8 cellular contexts compared by ENCODE assay signal in the genomic region with DNA sequence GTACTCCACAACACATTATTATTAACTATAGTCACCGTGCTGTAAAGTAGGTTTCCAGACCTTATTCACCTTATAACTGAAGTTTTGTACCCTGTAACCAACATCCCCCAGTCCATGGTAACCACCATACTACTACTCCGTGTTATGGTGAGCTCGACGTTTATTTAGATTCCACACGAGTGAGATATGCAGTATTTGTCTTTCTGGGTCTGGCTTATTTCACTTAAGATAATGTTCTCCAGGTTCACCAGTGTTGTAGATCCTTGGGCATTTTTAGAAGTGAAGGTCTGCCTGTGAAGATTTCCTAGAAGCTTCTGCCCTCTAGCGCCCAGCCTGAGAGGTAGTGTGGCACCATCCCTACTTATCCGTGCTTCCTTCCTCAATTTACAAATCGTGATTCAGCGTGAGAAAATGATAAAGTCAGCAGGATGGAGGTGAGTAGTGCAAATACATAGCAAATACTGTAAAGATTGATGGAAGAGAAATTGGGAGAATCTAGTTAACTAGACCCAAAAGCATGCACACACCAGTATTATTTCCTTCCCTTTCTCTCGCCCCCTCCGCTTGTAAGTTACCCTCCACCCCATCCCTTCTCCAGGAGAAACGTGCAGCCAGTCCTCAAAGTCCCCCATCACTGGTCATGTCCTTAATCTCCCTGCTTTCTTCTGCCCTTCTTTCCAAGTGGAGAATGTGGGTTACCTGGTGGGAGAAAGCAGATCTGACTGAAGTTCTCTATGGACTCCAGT. TPM values are rescaled to one million over a fixed set of nuclear protein-coding genes. Genes with fewer than 3 reads are reported as not detected.
DNase-seq lines count a peak whose midpoint lies in the region; ATAC-seq and TF ChIP-seq lines count a peak whose summit lies in the region.

No MANE protein-coding gene starts in this region.

- no peaks in the 10 kb centered on the region for H3K27me3 Mint-ChIP-seq in brain

- POLR2A ChIA-PET in RWPE1 (lab: Yijun Ruan, JAX; ENCODE audit: low non-redundant PET) = no interaction called here

- peaks cover 6% of the 10 kb centered on the region for H3K4me1 Mint-ChIP-seq in brain

- no peak for ATAC-seq in GM18519 (IDR thresholded peaks at IDR 0.05; ENCODE audit: low FRiP score, unreplicated experiment)

- TF ChIP-seq CTCF in RWPE1 (conservative IDR thresholded peaks at IDR 0.05; ENCODE audit: low read depth) (peak; percentile 72), brain (conservative IDR thresholded peaks at IDR 0.05) (peak; percentile 68 to 78)

- no peaks in the 10 kb centered on the region for H3K36me3 Mint-ChIP-seq in brain

- no peaks in the 10 kb centered on the region for H3K9me3 Mint-ChIP-seq in brain

- H3K27ac Mint-ChIP-seq in brain = peak overlapping the region in 1 of 5 experiments; percentile 25

- H3K4me3 Mint-ChIP-seq in brain = no peak overlapping the region

- H3K27ac ChIP-seq in RWPE1 = no peak overlapping the region

- peak; percentile 33 for DNase-seq in activated CD4-positive, CD25-positive, alpha-beta regulatory T cell treated with anti-CD3 and anti-CD28 coated beads, Interleukin-2, amount 50 U/mL, for 72 hours
- no peak for DNase-seq in activated CD4-positive, CD25-positive, alpha-beta regulatory T cell (lab: John Stamatoyannopoulos, UW)
- DNase-seq in HPDE6-E6E7 (ENCODE audit: extremely low spot score) = peak; percentile 25
- peak; percentile 33 for DNase-seq in RWPE1 (ENCODE audit: low spot score)
- DNase-seq in islet precursor cell = peak; percentile 75
- peak; percentile 45 to 46 for DNase-seq in stimulated activated CD4-positive, alpha-beta T cell treated with anti-CD3 and anti-CD28 coated beads, Interleukin-2, amount 100 ng/mL, for 24 hours

- CTCF ChIA-PET in RWPE1 (lab: Yijun Ruan, JAX) = interaction anchor here (0.6 to 1.6 kb wide), 3 partner anchors 232 to 258 kb away, joined by 3 to 6 read pairs (median 4); no protein-coding TSS in a partner anchor

RNA-seq across cellular contexts. Expression of a gene that starts 36.0 kb away (rescaled TPM):
- 3.3 TPM for polyA plus RNA-seq in brain (ENCODE audit: insufficient read depth, low read depth, low replicate concordance)

Comparison
In these comparisons a context has a peak if more than half of its experiments do, and no peak if none do; other contexts are left out.
1. DNase-seq: peak in activated CD4-positive, CD25-positive, alpha-beta regulatory T cell treated with anti-CD3 and anti-CD28 coated beads, Interleukin-2, amount 50 U/mL, for 72 hours (single experiment), HPDE6-E6E7 (single experiment), RWPE1 (single experiment), islet precursor cell (single experiment) and stimulated activated CD4-positive, alpha-beta T cell treated with anti-CD3 and anti-CD28 coated beads, Interleukin-2, amount 100 ng/mL, for 24 hours (2 of 2); none in activated CD4-positive, CD25-positive, alpha-beta regulatory T cell (0 of 4).